Comparison of ENCODE assay signal across 11 cellular contexts in genomic region chr12:16294589-16294988, GRCh38. TPM values are rescaled to one million over a fixed set of nuclear protein-coding genes. Genes with fewer than 3 reads are reported as not detected.
"Had no signal": no experiment of that assay in that cellular context is flagged by ENCODE, and none has a peak within 500 bp of the region (broad histone marks: within the 10 kb centered on the region; RNA-seq: fewer than 3 reads in every experiment).

No MANE protein-coding gene starts in this region.

- H3K9ac ChIP-seq: GM23248 had no signal

- H3K27ac ChIP-seq: GM23248 had no signal

- H3K36me3 ChIP-seq: HAP-1 had no signal

- FAIRE-seq: H1, H54 had no signal

- H3K4me1 ChIP-seq: HAP-1 had no signal

- ATAC-seq: GM23338, HCT116 had no signal

- DNase-seq: GOT3, H9, HCEC 1CT, HFFc6 had no signal

- H3K4me3 ChIP-seq: GM23248, GM23338, HAP-1 had no signal

- H3K9me3 ChIP-seq: HAP-1 had no signal

RNA-seq across cellular contexts. Expression of gene SLC15A5, which starts 17.1 kb away (rescaled TPM):
- total RNA-seq: GM23248, GM23338, H1, H4, H9, HFFc6 had no signal
- polyA plus RNA-seq: GM23248, GM23338, H1 had no signal
